1 cellular context compared by ENCODE assay signal in genomic region chr3:192169332-192169915, GRCh38.
TF ChIP-seq lines count a peak whose summit lies in the region.

No MANE protein-coding gene starts in this region.

TF ChIP-seq in IMR-90, 13 proteins besides CTCF, POLR2A, EP300 and RAD21:
- TF ChIP-seq NFE2L2 (IDR thresholded peaks at IDR 0.05; ENCODE audit: low read depth, low read length) = no peak
- TF ChIP-seq MAFK (IDR thresholded peaks at IDR 0.05; ENCODE audit: low read depth, low read length) = no peak
- TF ChIP-seq CEBPB (IDR thresholded peaks at IDR 0.05; ENCODE audit: low read depth, low read length) = no peak
- TF ChIP-seq FOS (IDR thresholded peaks at IDR 0.05; ENCODE audit: low read depth, low read length) = no peak
- TF ChIP-seq MXI1 (IDR thresholded peaks at IDR 0.05; ENCODE audit: borderline replicate concordance, low read depth, low read length) = no peak
- TF ChIP-seq SMC3 (IDR thresholded peaks at IDR 0.05; ENCODE audit: low read depth, low read length) = no peak
- no peak for TF ChIP-seq ELK1 (IDR thresholded peaks at IDR 0.05; ENCODE audit: borderline replicate concordance, low read depth, low read length)
- no peak for TF ChIP-seq MAZ (IDR thresholded peaks at IDR 0.05; ENCODE audit: borderline replicate concordance, low read depth, low read length)
- TF ChIP-seq CHD1 (IDR thresholded peaks at IDR 0.05; ENCODE audit: low read depth, low read length) = no peak
- TF ChIP-seq BHLHE40 (IDR thresholded peaks at IDR 0.05; ENCODE audit: low read depth, low read length) = no peak
- no peak for TF ChIP-seq RCOR1 (IDR thresholded peaks at IDR 0.05; ENCODE audit: insufficient replicate concordance, low read length)
- no peak for TF ChIP-seq USF2 (IDR thresholded peaks at IDR 0.05; ENCODE audit: low read depth, low read length)
- no peak for TF ChIP-seq RFX5 (IDR thresholded peaks at IDR 0.05; ENCODE audit: low read depth, low read length)
